1 cellular context compared by ENCODE assay signal in genomic region chr16:58198022-58198683, GRCh38.
A peak's percentile ranks its signal among the peaks of the same experiment; 100 is the strongest.
TF ChIP-seq lines count a peak whose summit lies in the region.

TSS of gene CSNK2A2 (minus strand) at chr16:58198106. CDS start at chr16:58197736, 370 bp downstream.

TF ChIP-seq in HEK293, 187 proteins besides CTCF, POLR2A, EP300 and RAD21 (continued from another document):
- no peak for TF ChIP-seq AEBP2 (tag by site-specific recombination; IDR thresholded peaks at IDR 0.05; ENCODE audit: borderline replicate concordance)
- TF ChIP-seq, protein P1, sequence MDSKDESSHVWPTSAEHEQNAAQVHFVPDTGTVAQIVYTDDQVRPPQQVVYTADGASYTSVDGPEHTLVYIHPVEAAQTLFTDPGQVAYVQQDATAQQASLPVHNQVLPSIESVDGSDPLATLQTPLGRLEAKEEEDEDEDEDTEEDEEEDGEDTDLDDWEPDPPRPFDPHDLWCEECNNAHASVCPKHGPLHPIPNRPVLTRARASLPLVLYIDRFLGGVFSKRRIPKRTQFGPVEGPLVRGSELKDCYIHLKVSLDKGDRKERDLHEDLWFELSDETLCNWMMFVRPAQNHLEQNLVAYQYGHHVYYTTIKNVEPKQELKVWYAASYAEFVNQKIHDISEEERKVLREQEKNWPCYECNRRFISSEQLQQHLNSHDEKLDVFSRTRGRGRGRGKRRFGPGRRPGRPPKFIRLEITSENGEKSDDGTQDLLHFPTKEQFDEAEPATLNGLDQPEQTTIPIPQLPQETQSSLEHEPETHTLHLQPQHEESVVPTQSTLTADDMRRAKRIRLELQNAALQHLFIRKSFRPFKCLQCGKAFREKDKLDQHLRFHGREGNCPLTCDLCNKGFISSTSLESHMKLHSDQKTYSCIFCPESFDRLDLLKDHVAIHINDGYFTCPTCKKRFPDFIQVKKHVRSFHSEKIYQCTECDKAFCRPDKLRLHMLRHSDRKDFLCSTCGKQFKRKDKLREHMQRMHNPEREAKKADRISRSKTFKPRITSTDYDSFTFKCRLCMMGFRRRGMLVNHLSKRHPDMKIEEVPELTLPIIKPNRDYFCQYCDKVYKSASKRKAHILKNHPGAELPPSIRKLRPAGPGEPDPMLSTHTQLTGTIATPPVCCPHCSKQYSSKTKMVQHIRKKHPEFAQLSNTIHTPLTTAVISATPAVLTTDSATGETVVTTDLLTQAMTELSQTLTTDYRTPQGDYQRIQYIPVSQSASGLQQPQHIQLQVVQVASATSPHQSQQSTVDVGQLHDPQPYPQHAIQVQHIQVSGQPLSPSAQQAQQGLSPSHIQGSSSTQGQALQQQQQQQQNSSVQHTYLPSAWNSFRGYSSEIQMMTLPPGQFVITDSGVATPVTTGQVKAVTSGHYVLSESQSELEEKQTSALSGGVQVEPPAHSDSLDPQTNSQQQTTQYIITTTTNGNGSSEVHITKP (tag by site-specific recombination; IDR thresholded peaks at IDR 0.05), result peak; percentile 52; the same call in 1 of the 2 replicates
- TF ChIP-seq, protein P2, sequence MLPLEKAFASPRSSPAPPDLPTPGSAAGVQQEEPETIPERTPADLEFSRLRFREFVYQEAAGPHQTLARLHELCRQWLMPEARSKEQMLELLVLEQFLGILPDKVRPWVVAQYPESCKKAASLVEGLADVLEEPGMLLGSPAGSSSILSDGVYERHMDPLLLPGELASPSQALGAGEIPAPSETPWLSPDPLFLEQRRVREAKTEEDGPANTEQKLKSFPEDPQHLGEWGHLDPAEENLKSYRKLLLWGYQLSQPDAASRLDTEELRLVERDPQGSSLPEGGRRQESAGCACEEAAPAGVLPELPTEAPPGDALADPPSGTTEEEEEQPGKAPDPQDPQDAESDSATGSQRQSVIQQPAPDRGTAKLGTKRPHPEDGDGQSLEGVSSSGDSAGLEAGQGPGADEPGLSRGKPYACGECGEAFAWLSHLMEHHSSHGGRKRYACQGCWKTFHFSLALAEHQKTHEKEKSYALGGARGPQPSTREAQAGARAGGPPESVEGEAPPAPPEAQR (tag by site-specific recombination; IDR thresholded peaks at IDR 0.05), result no peak
- no peak for TF ChIP-seq GLI2 (tag by site-specific recombination; IDR thresholded peaks at IDR 0.05; ENCODE audit: borderline replicate concordance, low read depth)
- no peak for TF ChIP-seq SALL2 (tag by site-specific recombination; IDR thresholded peaks at IDR 0.05; ENCODE audit: borderline replicate concordance)
- no peak for TF ChIP-seq REST (tag by site-specific recombination; IDR thresholded peaks at IDR 0.05)
- TF ChIP-seq ZNF157 (tag by site-specific recombination; IDR thresholded peaks at IDR 0.05), result 0 out of 2 replicates have a peak, but pooled peaks have one; percentile 16
- TF ChIP-seq SP2 (tag by site-specific recombination; IDR thresholded peaks at IDR 0.05), result peak; percentile 30
- TF ChIP-seq ZNF580 (tag by site-specific recombination; IDR thresholded peaks at IDR 0.05), result no peak
- no peak for TF ChIP-seq FEZF1 (tag by site-specific recombination; IDR thresholded peaks at IDR 0.05)
- TF ChIP-seq, protein P3, sequence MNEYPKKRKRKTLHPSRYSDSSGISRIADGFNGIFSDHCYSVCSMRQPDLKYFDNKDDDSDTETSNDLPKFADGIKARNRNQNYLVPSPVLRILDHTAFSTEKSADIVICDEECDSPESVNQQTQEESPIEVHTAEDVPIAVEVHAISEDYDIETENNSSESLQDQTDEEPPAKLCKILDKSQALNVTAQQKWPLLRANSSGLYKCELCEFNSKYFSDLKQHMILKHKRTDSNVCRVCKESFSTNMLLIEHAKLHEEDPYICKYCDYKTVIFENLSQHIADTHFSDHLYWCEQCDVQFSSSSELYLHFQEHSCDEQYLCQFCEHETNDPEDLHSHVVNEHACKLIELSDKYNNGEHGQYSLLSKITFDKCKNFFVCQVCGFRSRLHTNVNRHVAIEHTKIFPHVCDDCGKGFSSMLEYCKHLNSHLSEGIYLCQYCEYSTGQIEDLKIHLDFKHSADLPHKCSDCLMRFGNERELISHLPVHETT (tag by site-specific recombination; IDR thresholded peaks at IDR 0.05), result no peak
- TF ChIP-seq ZNF280D (tag by site-specific recombination; IDR thresholded peaks at IDR 0.05), result no peak
- TF ChIP-seq ZSCAN16 (tag by site-specific recombination; IDR thresholded peaks at IDR 0.05), result no peak
- peak; percentile 65 for TF ChIP-seq HIC1 (tag by site-specific recombination; IDR thresholded peaks at IDR 0.05)
- no peak for TF ChIP-seq ZNF654 (tag by site-specific recombination; IDR thresholded peaks at IDR 0.05; ENCODE audit: low read depth)
- peak; percentile 72 for TF ChIP-seq ZNF335 (tag by site-specific recombination; conservative IDR thresholded peaks at IDR 0.05)
- TF ChIP-seq ZNF155 (tag by site-specific recombination; IDR thresholded peaks at IDR 0.05), result no peak
- no peak for TF ChIP-seq ZNF571 (tag by site-specific recombination; IDR thresholded peaks at IDR 0.05)
- TF ChIP-seq ZNF398 (tag by site-specific recombination; IDR thresholded peaks at IDR 0.05), result peak; percentile 85
- no peak for TF ChIP-seq GLIS1 (tag by site-specific recombination; IDR thresholded peaks at IDR 0.05)
- no peak for TF ChIP-seq GFI1B (tag by site-specific recombination; IDR thresholded peaks at IDR 0.05)
